ENCODE assay signal across 10 cellular contexts in the genomic region with DNA sequence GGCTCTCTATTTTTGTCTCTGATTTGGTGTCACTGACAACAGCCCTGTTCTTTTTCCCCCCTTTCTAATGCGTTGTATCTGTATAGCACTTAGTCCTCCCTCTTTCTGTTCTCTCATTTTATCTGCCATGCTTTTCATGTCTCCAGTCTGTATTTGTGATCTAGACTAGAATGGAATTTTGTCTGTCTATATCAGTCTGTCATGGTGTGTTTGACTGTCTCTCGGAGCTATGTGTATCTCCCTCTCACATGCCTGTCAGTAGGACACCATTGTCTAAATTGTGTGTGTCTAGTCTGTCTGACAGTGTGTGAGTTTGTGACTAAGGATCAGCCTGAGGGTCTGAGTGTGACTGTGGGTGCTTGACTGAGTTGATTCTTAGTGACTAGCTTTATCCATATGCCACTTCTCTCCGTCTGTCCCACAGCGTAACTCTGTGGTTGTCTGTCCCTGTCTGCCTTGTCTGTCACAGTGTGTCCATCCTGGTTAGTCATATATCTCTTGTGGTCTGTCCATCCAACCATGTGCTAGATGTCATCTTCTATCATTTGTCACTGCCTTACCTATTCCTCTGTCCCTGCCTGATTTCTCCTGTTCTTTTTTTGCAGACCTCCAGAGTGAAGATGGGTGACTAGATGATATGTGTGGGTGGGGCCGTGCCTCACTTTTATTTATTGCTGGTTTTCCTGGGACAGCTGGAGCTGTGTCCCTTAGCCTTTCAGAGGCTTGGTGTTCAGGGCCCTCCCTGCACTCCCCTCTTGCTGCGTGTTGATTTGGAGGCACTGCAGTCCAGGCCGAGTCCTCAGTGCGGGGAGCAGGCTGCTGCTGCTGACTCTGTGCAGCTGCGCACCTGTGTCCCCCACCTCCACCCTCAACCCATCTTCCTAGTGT. TPM values are rescaled to one million over a fixed set of nuclear protein-coding genes. Genes with fewer than 3 reads are reported as not detected.
DNase-seq lines count a peak whose midpoint lies in the region; ATAC-seq and TF ChIP-seq lines count a peak whose summit lies in the region.
"Had no signal": no experiment of that assay in that cellular context is flagged by ENCODE, and none has a peak within 500 bp of the region (broad histone marks: within the 10 kb centered on the region; RNA-seq: fewer than 3 reads in every experiment).

No MANE protein-coding gene starts in this region.

- DNase-seq in T-cell (no peak), kidney tubule cell (ENCODE audit: low spot score) (peak; percentile 49), NCI-H2107 treated with DMSO at 0.1 percent for 48 hours (lab: John Stamatoyannopoulos, UW; ENCODE audit: unreplicated experiment) (no peak), SHP77 (lab: John Stamatoyannopoulos, UW) (no peak), HuH-7 (ENCODE audit: low spot score) (no peak)
- DNase-seq: activated effector memory CD4-positive, alpha-beta T cell treated with Interleukin-2 at 50 U/mL for 16 hours; effector CD4-positive, alpha-beta T cell had no signal

- H3F3A ChIP-seq in DOHH2 (ENCODE audit: control insufficient read depth, insufficient read depth): peaks cover 20% of the 10 kb centered on the region

- ATAC-seq in T-cell (replicated peaks in 1 of 4) (no peak), GM21390 (IDR thresholded peaks at IDR 0.05; ENCODE audit: unreplicated experiment) (no peak)

- no peaks in the 10 kb centered on the region for H3K9me3 Mint-ChIP-seq in T-cell

- H3K36me3 ChIP-seq in DOHH2 (ENCODE audit: control insufficient read depth, low read length): peaks cover 65% of the 10 kb centered on the region

- no peaks in the 10 kb centered on the region for H3K9me2 ChIP-seq in DOHH2 (replicated peaks; ENCODE audit: control insufficient read depth, low read length)

- no peaks in the 10 kb centered on the region for H3K9me3 ChIP-seq in DOHH2 (ENCODE audit: control insufficient read depth, insufficient read depth, low read length)

- no peaks in the 10 kb centered on the region for H3K27me3 ChIP-seq in DOHH2 (ENCODE audit: control insufficient read depth, low read length)

- peak overlapping the region; percentile 37 to 90 (median 88) for H3K4me3 Mint-ChIP-seq in T-cell

- peak overlapping the region in 1 of 2 donors; percentile 12 for H3K27ac Mint-ChIP-seq in T-cell

- H3K27ac ChIP-seq in 22Rv1 (peak overlapping the region; percentile 94), DOHH2 (ENCODE audit: low read depth, low read length) (no peak overlapping the region)

- H3K4me2 ChIP-seq in DOHH2 (ENCODE audit: low read length): peak overlapping the region; percentile 78

- H3K4me3 ChIP-seq in DOHH2 (ENCODE audit: low read length): peak overlapping the region; percentile 86; the same call in 1 of the 2 replicates

- peaks cover 0 to 5% of the 10 kb centered on the region in 2 donors for H3K27me3 Mint-ChIP-seq in T-cell

- CTCF ChIA-PET in T-cell (lab: Charles Lee): interaction anchor here (0.6 to 0.9 kb wide), 2 partner anchors 59 to 62 kb away, joined by 3 to 4 read pairs; no protein-coding TSS in a partner anchor

- H3K4me1 Mint-ChIP-seq in T-cell: peaks cover 41 to 56% (median 51%) of the 10 kb centered on the region in 3 donors

- H3K79me2 ChIP-seq in DOHH2 (ENCODE audit: control insufficient read depth, low read length): peaks cover 71% of the 10 kb centered on the region

- TF ChIP-seq CTCF in 22Rv1 (IDR thresholded peaks at IDR 0.05): no peak
- no peak for TF ChIP-seq CTCF in DOHH2 (IDR thresholded peaks at IDR 0.05; ENCODE audit: low read depth, low read length, poor library complexity, severe bottlenecking)

- POLR2A ChIA-PET in T-cell (lab: Charles Lee): no interaction called here

- peaks cover 10% of the 10 kb centered on the region; the same call in 1 of the 2 replicates for H4K20me1 ChIP-seq in DOHH2 (ENCODE audit: control insufficient read depth, insufficient read depth, low read depth, low read length)

- H3K36me3 Mint-ChIP-seq in T-cell: peaks cover 20% of the 10 kb centered on the region

- peaks cover 56% of the 10 kb centered on the region for H3K4me1 ChIP-seq in DOHH2 (ENCODE audit: control insufficient read depth, low read length)

RNA-seq across cellular contexts. Expression of a gene that starts 1.4 kb away (rescaled TPM):
- 1 to 10 TPM; 1.2 to 5.3 (median 3.1) TPM for total RNA-seq in T-cell

RNA-seq across cellular contexts. Expression of a gene that starts 2.9 kb away (rescaled TPM):
- 10 to 100 TPM; 57.5 to 88.6 (median 69.5) TPM for total RNA-seq in T-cell

RNA-seq across cellular contexts. Expression of a gene that starts 7.8 kb away (rescaled TPM):
- 10 to 100 TPM; 22.1 to 46.6 (median 41.8) TPM for total RNA-seq in T-cell

RNA-seq across cellular contexts. Expression of a gene that starts 13.8 kb away (rescaled TPM):
- total RNA-seq in T-cell: 1 to 10 TPM in 3 of 5 donors, under 1 TPM in 2; 0.50 to 4.3 (median 1.7) TPM

RNA-seq across cellular contexts. Expression of a gene that starts 30.9 kb away (rescaled TPM):
- total RNA-seq in T-cell: 10 to 100 TPM; 15.3 to 24.3 (median 22.1) TPM
